Comparison of ENCODE assay signal across 8 cellular contexts in the genomic region with DNA sequence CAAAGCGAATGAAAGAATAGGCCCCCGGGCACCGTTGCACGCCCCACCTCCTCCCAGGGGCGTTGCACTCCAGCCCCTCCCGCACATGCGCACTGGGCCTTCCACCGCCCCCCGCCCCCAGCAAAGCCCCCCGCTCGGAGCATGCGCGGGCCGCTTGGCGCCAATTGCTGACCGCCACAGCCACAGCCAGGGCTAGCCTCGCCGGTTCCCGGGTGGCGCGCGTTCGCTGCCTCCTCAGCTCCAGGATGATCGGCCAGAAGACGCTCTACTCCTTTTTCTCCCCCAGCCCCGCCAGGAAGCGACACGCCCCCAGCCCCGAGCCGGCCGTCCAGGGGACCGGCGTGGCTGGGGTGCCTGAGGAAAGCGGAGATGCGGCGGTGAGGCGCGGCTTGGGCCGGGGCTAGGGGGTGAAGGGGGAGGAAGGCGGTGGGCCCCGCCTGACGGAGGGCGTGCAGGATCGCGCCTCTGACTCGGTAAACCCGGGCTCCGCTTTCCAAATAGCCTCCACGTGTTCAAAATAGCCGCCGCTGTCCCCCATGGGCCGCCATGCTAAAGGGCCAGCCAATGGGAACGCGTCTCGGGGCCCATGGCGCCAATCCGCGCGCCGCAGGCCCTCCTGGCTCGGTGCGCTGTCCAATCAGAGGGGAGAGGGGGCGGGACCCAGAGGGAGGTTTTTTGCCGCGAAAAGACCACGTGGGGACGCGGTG. TPM values are rescaled to one million over a fixed set of nuclear protein-coding genes. Genes with fewer than 3 reads are reported as not detected.
A peak's percentile ranks its signal among the peaks of the same experiment; 100 is the strongest.
DNase-seq lines count a peak whose midpoint lies in the region; ATAC-seq and TF ChIP-seq lines count a peak whose summit lies in the region.

A gene (plus strand): TSS at position 163 of the 707 bp plus-strand sequence. CDS start 83 bp downstream, at position 246.

- H3K27ac ChIP-seq in VCaP: peak within 1 kb of the TSS; percentile 93
- peak within 1 kb of the TSS; percentile 92 for H3K27ac ChIP-seq in iPS-20b (ENCODE audit: low read length)
- peak within 1 kb of the TSS; percentile 81 for H3K27ac ChIP-seq in skeletal muscle tissue (ENCODE audit: low read depth, low read length)

- peak within 1 kb of the TSS; percentile 96 for H3K9ac ChIP-seq in iPS-20b (ENCODE audit: low read depth, low read length)
- H3K9ac ChIP-seq in skeletal muscle tissue (ENCODE audit: low read depth in 1 of 3, low read length in 3 of 3): peak within 1 kb of the TSS; percentile 81 to 88 (median 87)

- H3K27me3 ChIP-seq in iPS-20b (ENCODE audit: insufficient read depth, low read length) (peaks cover 6% of the 10 kb centered on the region; the same call in 1 of the 2 replicates), skeletal muscle tissue (ENCODE audit: control insufficient read depth in 3 of 3, insufficient read depth in 3 of 3, low read length in 3 of 3) (no peaks in the 10 kb centered on the region)

- ATAC-seq in GM18907 (IDR thresholded peaks at IDR 0.05; ENCODE audit: unreplicated experiment): peak; percentile 89
- ATAC-seq in HG03139 (IDR thresholded peaks at IDR 0.05; ENCODE audit: unreplicated experiment): peak; percentile 87

- H3K9me3 ChIP-seq in iPS-20b (ENCODE audit: insufficient read depth, low read depth, low read length) (no peaks in the 10 kb centered on the region), skeletal muscle tissue (ENCODE audit: control insufficient read depth in 3 of 3, low read length in 3 of 3) (no peaks in the 10 kb centered on the region)

- H3K4me1 ChIP-seq in iPS-20b (ENCODE audit: insufficient read depth, low read length) (peaks cover 7% of the 10 kb centered on the region; the same call in 1 of the 2 replicates), skeletal muscle tissue (ENCODE audit: control insufficient read depth in 3 of 3, insufficient read depth in 3 of 3, low read length in 3 of 3) (peaks cover 23 to 32% (median 24%) of the 10 kb centered on the region in 3 donors)

- H3K4me3 ChIP-seq in iPS-20b (ENCODE audit: low read length) (peak within 1 kb of the TSS; percentile 95), skeletal muscle tissue (ENCODE audit: low read length in 3 of 3) (peak within 1 kb of the TSS; percentile 81 to 87 (median 86))

- peaks cover 41% of the 10 kb centered on the region for H3K36me3 ChIP-seq in iPS-20b (ENCODE audit: insufficient read depth, low read depth, low read length)
- H3K36me3 ChIP-seq in skeletal muscle tissue (ENCODE audit: control insufficient read depth in 3 of 3, insufficient read depth in 3 of 3, low read length in 3 of 3): peaks cover 14 to 17% (median 17%) of the 10 kb centered on the region in 3 donors

- in situ Hi-C loops in ACHN (cut with HindIII; ENCODE audit: low pct_ligation_motif_present, low pct_unique_long_range_greater_than_20kb, low sequenced_read_pairs) (no loop called here), T47D (cut with HindIII; ENCODE audit: low pct_unique_long_range_greater_than_20kb, low sequenced_read_pairs) (no loop called here)

- DNase-seq in ACHN: peak; percentile 99
- DNase-seq in NCI-H2227 (lab: John Stamatoyannopoulos, UW; ENCODE audit: unreplicated experiment): peak; percentile 98
- peak; percentile 99 for DNase-seq in T47D (ENCODE audit: low read depth in 1 of 2, low spot score in 1 of 2)

- TF ChIP-seq CTCF in VCaP (conservative IDR thresholded peaks at IDR 0.05): no peak

RNA-seq across cellular contexts. Expression of the gene that starts here (rescaled TPM):
- 25.6 TPM for total RNA-seq in skeletal muscle tissue

Comparison
In these comparisons a context has a peak if more than half of its experiments do, and no peak if none do; other contexts are left out.
1. Peak in every context shown above with its lines: DNase-seq, ATAC-seq, H3K4me3 ChIP-seq and H3K27ac ChIP-seq.